13 cellular contexts compared by ENCODE assay signal in genomic region chr12:57047981-57048380, GRCh38. TPM values are rescaled to one million over a fixed set of nuclear protein-coding genes. Genes with fewer than 3 reads are reported as not detected.
A peak's percentile ranks its signal among the peaks of the same experiment; 100 is the strongest.
DNase-seq lines count a peak whose midpoint lies in the region; ATAC-seq and TF ChIP-seq lines count a peak whose summit lies in the region.
"Had no signal": no experiment of that assay in that cellular context is flagged by ENCODE, and none has a peak within 500 bp of the region (broad histone marks: within the 10 kb centered on the region; RNA-seq: fewer than 3 reads in every experiment).

No MANE protein-coding gene starts in this region.

- H3K9me3 Mint-ChIP-seq in activated naive CD4-positive, alpha-beta T cell treated with anti-CD3 and anti-CD28 coated beads, Interleukin-2, amount 10 ng/mL, durations not matched to agents 7 days and 5 days = no peaks in the 10 kb centered on the region
- H3K9me3 Mint-ChIP-seq in stimulated activated naive CD8-positive, alpha-beta T cell treated with anti-CD3 and anti-CD28 coated beads, Interleukin-15, amount 100 ng/mL, for 72 hours = no peaks in the 10 kb centered on the region

- H3K4me3 Mint-ChIP-seq in activated naive CD4-positive, alpha-beta T cell treated with anti-CD3 and anti-CD28 coated beads, Interleukin-2, amount 10 ng/mL, durations not matched to agents 7 days and 5 days = no peak overlapping the region
- peak overlapping the region; percentile 56 to 64 for H3K4me3 Mint-ChIP-seq in stimulated activated naive CD8-positive, alpha-beta T cell treated with anti-CD3 and anti-CD28 coated beads, Interleukin-15, amount 100 ng/mL, for 72 hours

- H3K27me3 Mint-ChIP-seq in activated naive CD4-positive, alpha-beta T cell treated with anti-CD3 and anti-CD28 coated beads, Interleukin-2, amount 10 ng/mL, durations not matched to agents 7 days and 5 days = peaks cover 18% of the 10 kb centered on the region
- H3K27me3 Mint-ChIP-seq in stimulated activated naive CD8-positive, alpha-beta T cell treated with anti-CD3 and anti-CD28 coated beads, Interleukin-15, amount 100 ng/mL, for 72 hours = no peaks in the 10 kb centered on the region

- ATAC-seq in stimulated activated naive CD8-positive, alpha-beta T cell treated with anti-CD3 and anti-CD28 coated beads, Interleukin-15, amount 100 ng/mL, for 72 hours = no peak
- ATAC-seq in HG03159 (IDR thresholded peaks at IDR 0.05; ENCODE audit: unreplicated experiment) = no peak

- DNase-seq in activated naive CD4-positive, alpha-beta T cell treated with anti-CD3 and anti-CD28 coated beads, Interleukin-2, amount 10 ng/mL, durations not matched to agents 7 days and 5 days = no peak
- DNase-seq in activated naive CD4-positive, alpha-beta T cell (lab: John Stamatoyannopoulos, UW) = no peak
- DNase-seq in M059J (ENCODE audit: low read depth) (peak; percentile 65), fibroblast of the aortic adventitia (ENCODE audit: low read depth) (peak; percentile 5), NCI-H1417 treated with DMSO at 0.1 percent for 48 hours (lab: John Stamatoyannopoulos, UW) (no peak), RPMI8226 (no peak)
- no peak for DNase-seq in stimulated activated naive CD8-positive, alpha-beta T cell treated with anti-CD3 and anti-CD28 coated beads, Interleukin-15, amount 100 ng/mL, for 72 hours
- DNase-seq: activated gamma-delta T cell treated with Interleukin-2 at 50 U/mL for 16 hours, NCI-H1436, SK-N-SH, thyroid gland had no signal

- H3K4me3 ChIP-seq in fibroblast of the aortic adventitia (ENCODE audit: low read depth, low read length) = no peak overlapping the region
- H3K4me3 ChIP-seq: thyroid gland had no signal

- peak overlapping the region; percentile 85 for H3K27ac Mint-ChIP-seq in activated naive CD4-positive, alpha-beta T cell treated with anti-CD3 and anti-CD28 coated beads, Interleukin-2, amount 10 ng/mL, durations not matched to agents 7 days and 5 days
- peak overlapping the region; percentile 9 to 85 for H3K27ac Mint-ChIP-seq in stimulated activated naive CD8-positive, alpha-beta T cell treated with anti-CD3 and anti-CD28 coated beads, Interleukin-15, amount 100 ng/mL, for 72 hours

- H3K36me3 Mint-ChIP-seq in activated naive CD4-positive, alpha-beta T cell treated with anti-CD3 and anti-CD28 coated beads, Interleukin-2, amount 10 ng/mL, durations not matched to agents 7 days and 5 days = peaks cover 4% of the 10 kb centered on the region

- H3K4me1 Mint-ChIP-seq in activated naive CD4-positive, alpha-beta T cell treated with anti-CD3 and anti-CD28 coated beads, Interleukin-2, amount 10 ng/mL, durations not matched to agents 7 days and 5 days = peaks cover 34% of the 10 kb centered on the region
- peaks cover 48% of the 10 kb centered on the region for H3K4me1 Mint-ChIP-seq in stimulated activated naive CD8-positive, alpha-beta T cell treated with anti-CD3 and anti-CD28 coated beads, Interleukin-15, amount 100 ng/mL, for 72 hours

- TF ChIP-seq CTCF in fibroblast of the aortic adventitia (IDR thresholded peaks at IDR 0.05; ENCODE audit: insufficient read depth, low read length) = no peak

- CTCF ChIA-PET in activated naive CD4-positive, alpha-beta T cell treated with anti-CD3 and anti-CD28 coated beads, Interleukin-2, amount 10 ng/mL, durations not matched to agents 7 days and 5 days (lab: Charles Lee) = interaction anchor here (0.8 to 6.9 kb wide), 11 partner anchors 9 to 192 kb away, joined by 3 to 30 read pairs (median 6); no protein-coding TSS in a partner anchor

RNA-seq across cellular contexts. Expression of gene MYO1A, which starts 1.9 kb away (rescaled TPM):
- total RNA-seq in M059J (2014; rRNA removed; shearing (Covaris generic)) = not detected in 2 replicates
- total RNA-seq in fibroblast of the aortic adventitia (ENCODE audit: low replicate concordance) = 0.09 and 3.4 TPM in 2 replicates
- total RNA-seq: thyroid gland had no signal

RNA-seq across cellular contexts. Expression of gene NEMP1, which starts 30.6 kb away (rescaled TPM):
- 18.1 and 30.3 TPM in 2 replicates for total RNA-seq in M059J (2014; rRNA removed; shearing (Covaris generic))
- 4.7 and 25.0 TPM in 2 replicates for total RNA-seq in fibroblast of the aortic adventitia (ENCODE audit: low replicate concordance)

RNA-seq across cellular contexts. Expression of gene TAC3, which starts 31.7 kb away (rescaled TPM):
- not detected in 2 replicates for total RNA-seq in M059J (2014; rRNA removed; shearing (Covaris generic))
- total RNA-seq in fibroblast of the aortic adventitia (ENCODE audit: low replicate concordance) = not detected in 2 replicates
- total RNA-seq: bronchial epithelial cell, thyroid gland had no signal

RNA-seq across cellular contexts. Expression of gene NAB2, which starts 40.9 kb away (rescaled TPM):
- 11.0 and 18.9 TPM in 2 replicates for total RNA-seq in M059J (2014; rRNA removed; shearing (Covaris generic))
- total RNA-seq in fibroblast of the aortic adventitia (ENCODE audit: low replicate concordance) = 41.8 and 54.2 TPM in 2 replicates

RNA-seq across cellular contexts. Expression of gene ZBTB39, which starts 41.6 kb away (rescaled TPM):
- 3.3 TPM in 2 replicates for total RNA-seq in M059J (2014; rRNA removed; shearing (Covaris generic))
- 5.2 and 6.1 TPM in 2 replicates for total RNA-seq in fibroblast of the aortic adventitia (ENCODE audit: low replicate concordance)

Comparison
In these comparisons a context has a peak if more than half of its experiments do, and no peak if none do; other contexts are left out.
1. DNase-seq: peak in M059J (single experiment) and fibroblast of the aortic adventitia (single experiment); none in activated naive CD4-positive, alpha-beta T cell treated with anti-CD3 and anti-CD28 coated beads, Interleukin-2, amount 10 ng/mL, durations not matched to agents 7 days and 5 days (single experiment), activated naive CD4-positive, alpha-beta T cell (0 of 4), stimulated activated naive CD8-positive, alpha-beta T cell treated with anti-CD3 and anti-CD28 coated beads, Interleukin-15, amount 100 ng/mL, for 72 hours (0 of 2), NCI-H1417 treated with DMSO at 0.1 percent for 48 hours (single experiment) and RPMI8226 (single experiment).